In the genomic region with DNA sequence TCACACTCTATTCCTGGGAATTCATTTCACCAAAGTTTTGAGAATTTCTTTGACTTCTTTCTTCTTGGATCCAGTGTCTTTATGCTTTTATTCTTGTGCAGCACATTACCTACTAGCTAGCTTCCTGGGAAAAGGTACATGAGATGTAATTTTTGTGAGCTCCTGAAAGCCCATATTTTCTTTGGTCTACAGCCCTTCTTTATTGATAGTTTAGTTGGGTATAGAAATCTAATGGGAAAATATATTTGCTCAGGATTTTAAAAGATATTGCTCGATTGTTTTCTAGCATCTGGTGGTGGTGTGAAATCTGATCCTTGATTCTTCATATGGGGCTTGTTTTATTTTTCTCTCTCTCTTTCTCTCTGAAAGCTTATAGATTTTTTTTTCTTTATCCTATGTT, we compare ENCODE assay signal across 41 cellular contexts. TPM values are rescaled to one million over a fixed set of nuclear protein-coding genes. Genes with fewer than 3 reads are reported as not detected.
"Had no signal": no experiment of that assay in that cellular context is flagged by ENCODE, and none has a peak within 500 bp of the region (broad histone marks: within the 10 kb centered on the region; RNA-seq: fewer than 3 reads in every experiment).

No MANE protein-coding gene starts in this region.

- H3K36me3 ChIP-seq: adrenal gland, ascending aorta, brain microvascular endothelial cell, breast epithelium, cardiac muscle cell had no signal

- H3K36me3 Mint-ChIP-seq: brain had no signal

- H3K27ac Mint-ChIP-seq: activated naive CD4-positive, alpha-beta T cell treated with anti-CD3 and anti-CD28 coated beads, Interleukin-2, amount 50 U/mL, for 24 hours; activated naive CD4-positive, alpha-beta T cell treated with anti-CD3 and anti-CD28 coated beads, Interleukin-2, amount 50 U/mL, for 72 hours; activated naive CD8-positive, alpha-beta T cell; activated naive CD8-positive, alpha-beta T cell treated with anti-CD3 and anti-CD28 coated beads for 36 hours; activated naive CD8-positive, alpha-beta T cell treated with anti-CD3 and anti-CD28 coated beads, Interleukin-2, amount 10 ng/mL, durations not matched to agents 7 days and 5 days; activated naive CD8-positive, alpha-beta T cell treated with anti-CD3 and anti-CD28 coated beads, Interleukin-2, amount 50 U/mL, for 24 hours; activated T-cell treated with anti-CD3 and anti-CD28 coated beads, Interleukin-2, amount 50 U/mL, for 24 hours; activated T-cell treated with anti-CD3 and anti-CD28 coated beads, Interleukin-2, amount 50 U/mL, for 72 hours; activated T-helper 1 cell treated with anti-CD3 and anti-CD28 coated beads, Interleukin-12 subunit alpha, Interleukin-12 subunit beta, Interleukin-2, Interleukin-4 antibody, amounts not matched to agents 30 ng/mL and 10 ng/mL and 1 ng/mL, durations not matched to agents 14 hours and 24 hours and 36 hours; activated T-helper 17 cell treated with anti-CD3 and anti-CD28 coated beads, Interleukin-2, amount 50 U/mL, for 72 hours; activated T-helper 2 cell treated with anti-CD3 and anti-CD28 coated beads, Interferon-gamma antibody, Interleukin-2, Interleukin-4, amounts not matched to agents 10 μg/mL and 5 μg/mL and 100 μg/mL, durations not matched to agents 14 hours and 24 hours and 36 hours; brain had no signal

- H3K27me3 Mint-ChIP-seq: activated naive CD4-positive, alpha-beta T cell treated with anti-CD3 and anti-CD28 coated beads, Interleukin-2, amount 50 U/mL, for 24 hours; activated naive CD8-positive, alpha-beta T cell had no signal

- H3K9me3 Mint-ChIP-seq: activated naive CD4-positive, alpha-beta T cell treated with anti-CD3 and anti-CD28 coated beads, Interleukin-2, amount 50 U/mL, for 24 hours had no signal

- H3K4me1 Mint-ChIP-seq: brain had no signal

- H3K27me3 ChIP-seq: ascending aorta, body of pancreas, brain microvascular endothelial cell, cardiac muscle cell had no signal

- H3K27ac ChIP-seq: adrenal gland, ascending aorta, body of pancreas, brain microvascular endothelial cell, breast epithelium, cardiac muscle cell had no signal

- FAIRE-seq: astrocyte, bronchial epithelial cell had no signal

- H3K4me1 ChIP-seq: adrenal gland, ascending aorta, body of pancreas, breast epithelium had no signal

- ATAC-seq: activated naive CD4-positive, alpha-beta T cell treated with anti-CD3 and anti-CD28 coated beads, Interleukin-2, amount 50 U/mL, for 72 hours; activated naive CD8-positive, alpha-beta T cell treated with anti-CD3 and anti-CD28 coated beads, Interleukin-2, amount 50 U/mL, for 24 hours; activated T-cell treated with anti-CD3 and anti-CD28 coated beads, Interleukin-2, amount 50 U/mL, for 4 hours; activated T-cell treated with anti-CD3 and anti-CD28 coated beads, Interleukin-2, amount 50 U/mL, for 72 hours; activated T-helper 17 cell treated with anti-CD3 and anti-CD28 coated beads, Interleukin-2, amount 50 U/mL, for 72 hours; body of pancreas had no signal

- H3K9me3 ChIP-seq: adrenal gland, body of pancreas had no signal

- H3K4me3 Mint-ChIP-seq: activated naive CD4-positive, alpha-beta T cell treated with anti-CD3 and anti-CD28 coated beads, Interleukin-2, amount 50 U/mL, for 24 hours; activated naive CD8-positive, alpha-beta T cell; activated naive CD8-positive, alpha-beta T cell treated with anti-CD3 and anti-CD28 coated beads for 36 hours; activated naive CD8-positive, alpha-beta T cell treated with anti-CD3 and anti-CD28 coated beads, Interleukin-2, amount 10 ng/mL, durations not matched to agents 7 days and 5 days; activated naive CD8-positive, alpha-beta T cell treated with anti-CD3 and anti-CD28 coated beads, Interleukin-2, amount 50 U/mL, for 24 hours; activated T-cell treated with anti-CD3 and anti-CD28 coated beads, Interleukin-2, amount 50 U/mL, for 24 hours; activated T-cell treated with anti-CD3 and anti-CD28 coated beads, Interleukin-2, amount 50 U/mL, for 4 hours; activated T-cell treated with anti-CD3 and anti-CD28 coated beads, Interleukin-2, amount 50 U/mL, for 72 hours; activated T-helper 1 cell treated with anti-CD3 and anti-CD28 coated beads, Interleukin-12 subunit alpha, Interleukin-12 subunit beta, Interleukin-2, Interleukin-4 antibody, amounts not matched to agents 30 ng/mL and 10 ng/mL and 1 ng/mL, durations not matched to agents 14 hours and 24 hours and 36 hours; activated T-helper 17 cell treated with anti-CD3 and anti-CD28 coated beads, Interleukin-2, amount 50 U/mL, for 72 hours; brain; central memory CD8-positive, alpha-beta T cell had no signal

- DNase-seq: activated effector memory CD4-positive, alpha-beta T cell treated with anti-CD3 and anti-CD28 coated beads, Interleukin-2, amount 50 U/mL, for 16 hours; activated effector memory CD4-positive, alpha-beta T cell treated with Interleukin-2 at 50 U/mL for 16 hours; activated gamma-delta T cell; activated gamma-delta T cell treated with Interleukin-2 at 50 U/mL for 16 hours; activated naive CD4-positive, alpha-beta T cell; activated naive CD4-positive, alpha-beta T cell treated with anti-CD3 and anti-CD28 coated beads, Interleukin-2, amount 50 U/mL, for 16 hours; activated naive CD4-positive, alpha-beta T cell treated with Interleukin-2 at 50 U/mL for 16 hours; activated naive CD8-positive, alpha-beta T cell treated with anti-CD3 and anti-CD28 coated beads for 36 hours; activated naive CD8-positive, alpha-beta T cell treated with anti-CD3 and anti-CD28 coated beads, Interleukin-2, amount 10 ng/mL, durations not matched to agents 7 days and 5 days; activated naive CD8-positive, alpha-beta T cell treated with anti-CD3 and anti-CD28 coated beads, Interleukin-2, amount 50 U/mL, for 24 hours; activated T-cell treated with anti-CD3 and anti-CD28 coated beads, Interleukin-2, amount 50 U/mL, for 1 hour; activated T-cell treated with anti-CD3 and anti-CD28 coated beads, Interleukin-2, amount 50 U/mL, for 24 hours; activated T-cell treated with anti-CD3 and anti-CD28 coated beads, Interleukin-2, amount 50 U/mL, for 4 hours; activated T-cell treated with anti-CD3 and anti-CD28 coated beads, Interleukin-2, amount 50 U/mL, for 48 hours; activated T-cell treated with anti-CD3 and anti-CD28 coated beads, Interleukin-2, amount 50 U/mL, for 72 hours; adrenal gland; amniotic stem cell; amygdala; anterior cingulate cortex; aorta; body of pancreas; brain microvascular endothelial cell; caudate nucleus; central memory CD4-positive, alpha-beta T cell; cerebellar nuclear complex had no signal

- H3K4me3 ChIP-seq: adrenal gland, ascending aorta, body of pancreas, breast epithelium, cardiac muscle cell had no signal

RNA-seq across cellular contexts. Expression of gene FOXB1, which starts 45.8 kb away (rescaled TPM):
- total RNA-seq: adrenal gland, aorta, ascending aorta, body of pancreas, breast epithelium, bronchial epithelial cell, cardiac muscle cell, cardiac septum, chondrocyte had no signal
- polyA plus RNA-seq: adipose tissue, adrenal gland, aorta, cardiac muscle cell had no signal
